Comparison of ENCODE assay signal across 10 cellular contexts in the genomic region with DNA sequence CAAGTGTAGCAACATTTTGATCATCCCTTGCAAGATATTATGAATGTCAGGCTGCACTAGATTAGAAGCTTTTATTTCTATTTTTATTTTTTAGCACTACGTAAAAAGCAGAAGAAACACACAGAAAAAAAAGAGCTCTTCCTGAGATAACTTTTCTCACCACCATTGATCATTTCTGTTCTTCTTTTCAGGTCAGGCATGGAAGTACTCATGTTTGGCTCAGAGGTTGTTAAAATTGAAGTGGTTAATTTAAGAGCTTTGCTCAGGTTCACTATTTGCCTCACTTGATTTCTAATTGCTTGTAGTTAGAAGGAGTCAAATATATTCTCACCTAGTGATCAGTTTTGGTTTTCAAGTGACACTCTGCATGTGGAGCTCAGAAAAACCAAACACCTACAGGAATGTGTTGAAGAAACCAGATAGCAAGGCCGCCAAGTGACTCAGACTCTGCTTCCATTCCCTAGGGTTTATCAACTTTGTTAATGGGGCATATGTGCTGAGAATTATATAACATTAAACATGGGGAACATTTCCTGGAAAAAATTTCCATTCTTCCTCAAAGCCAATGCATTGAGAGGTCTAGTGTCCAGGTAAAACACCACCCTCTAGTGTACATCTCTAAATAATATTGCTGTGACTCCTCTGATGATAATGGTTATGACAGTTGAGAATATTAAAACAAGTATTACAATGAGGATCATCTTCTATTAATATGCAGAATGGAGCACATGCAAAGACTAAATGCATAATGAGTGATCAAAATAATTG.
DNase-seq lines count a peak whose midpoint lies in the region; ATAC-seq and TF ChIP-seq lines count a peak whose summit lies in the region.
"Had no signal": no experiment of that assay in that cellular context is flagged by ENCODE, and none has a peak within 500 bp of the region (broad histone marks: within the 10 kb centered on the region; RNA-seq: fewer than 3 reads in every experiment).

No MANE protein-coding gene starts in this region.

- in situ Hi-C loops in KBM-7 (cut with MboI; ENCODE audit: low pct_unique_long_range_greater_than_20kb, low sequenced_read_pairs), result no loop called here

- TF ChIP-seq CTCF in body of pancreas (IDR thresholded peaks at IDR 0.05) (peak in 5 of 7 experiments; percentile 8 to 27 (median 23)), psoas muscle (IDR thresholded peaks at IDR 0.05) (peak; percentile 38)

- H3K4me3 ChIP-seq in body of pancreas, result no peak overlapping the region
- no peak overlapping the region for H3K4me3 ChIP-seq in psoas muscle
- H3K4me3 ChIP-seq: SJSA1 had no signal

- no peak for TF ChIP-seq POLR2A in body of pancreas (IDR thresholded peaks at IDR 0.05)

- H3K27me3 ChIP-seq in body of pancreas, result no peaks in the 10 kb centered on the region
- no peaks in the 10 kb centered on the region for H3K27me3 ChIP-seq in psoas muscle (ENCODE audit: insufficient read depth in 3 of 3, low read length in 2 of 3)
- H3K27me3 ChIP-seq: SJSA1 had no signal

- intact Hi-C loops in body of pancreas (cut with DNase I) (no loop called here), psoas muscle (cut with DNase I) (loop anchor here in 1 of 2 donors (5.0 to 10.0 kb wide), 2 partner anchors 273 to 295 kb away; no protein-coding TSS in a partner anchor)

- H3K27ac ChIP-seq in body of pancreas (no peak overlapping the region), psoas muscle (peak overlapping the region; percentile 48)
- H3K27ac ChIP-seq: SJSA1 had no signal

- H3K36me3 ChIP-seq in body of pancreas (replicated peaks in 1 of 2; ENCODE audit: insufficient read depth in 1 of 2, low read depth in 2 of 2) (no peaks in the 10 kb centered on the region), psoas muscle (ENCODE audit: insufficient read depth in 1 of 2, low read depth in 1 of 2) (no peaks in the 10 kb centered on the region)
- H3K36me3 ChIP-seq: SJSA1 had no signal

- 50 to 56% methylated on average over 2 of the region's 2 CpGs for WGBS in body of pancreas, 2 donors
- WGBS in psoas muscle, 3 donors, result 65 to 92% (median 73%) methylated on average over 2 of the region's 2 CpGs

- peaks cover 14% of the 10 kb centered on the region for H3K4me1 ChIP-seq in body of pancreas
- peaks cover 55% of the 10 kb centered on the region for H3K4me1 ChIP-seq in psoas muscle

- DNase-seq in NCI-H2107 treated with DMSO at 0.1 percent for 48 hours (lab: John Stamatoyannopoulos, UW; ENCODE audit: unreplicated experiment) (peak; percentile 13), NCI-H2107 (lab: John Stamatoyannopoulos, UW) (no peak), KBM-7 (peak; percentile 20), body of pancreas (peak in 1 of 4 donors; percentile 6), psoas muscle (no peak), DMS79 (lab: John Stamatoyannopoulos, UW) (no peak), dermis blood vessel endothelial cell (no peak), D341Med (ENCODE audit: low spot score) (no peak)

- ATAC-seq in body of pancreas (no peak), psoas muscle (peak in 3 of 4 donors; percentile 33 to 61 (median 59))
- ATAC-seq: stimulated activated effector memory CD8-positive, alpha-beta T cell treated with anti-CD3 and anti-CD28 coated beads, Interleukin-12 subunit alpha, Interleukin-12 subunit beta, amount 100 ng/mL, for 72 hours had no signal

- no peaks in the 10 kb centered on the region for H3K9me3 ChIP-seq in body of pancreas
- H3K9me3 ChIP-seq in psoas muscle, result no peaks in the 10 kb centered on the region
- H3K9me3 ChIP-seq: SJSA1 had no signal

Comparison
In these comparisons a context has a peak if more than half of its experiments do, and no peak if none do; other contexts are left out.
1. DNase-seq: peak in NCI-H2107 treated with DMSO at 0.1 percent for 48 hours (single experiment) and KBM-7 (single experiment); none in NCI-H2107 (single experiment), psoas muscle (0 of 2), DMS79 (single experiment), dermis blood vessel endothelial cell (single experiment) and D341Med (single experiment).